In the genomic region with DNA sequence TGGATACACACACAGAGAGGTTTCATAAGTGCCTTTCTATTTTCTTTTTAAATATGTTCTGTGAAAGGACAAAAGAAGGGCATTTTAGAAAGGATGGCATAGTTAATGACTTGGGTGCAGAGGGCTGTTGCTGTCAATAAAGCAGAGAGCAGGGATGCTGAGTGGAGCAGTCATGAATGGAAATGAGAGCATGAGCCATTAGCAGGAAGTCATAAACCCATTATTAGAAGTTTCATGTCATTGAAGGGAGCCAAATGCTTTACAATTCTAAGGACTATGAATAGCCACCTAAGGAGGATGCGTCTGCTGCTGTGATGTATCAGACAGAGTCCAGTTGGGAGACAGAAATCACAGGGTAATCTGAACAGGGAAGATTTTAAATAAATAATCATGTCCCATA, we compare ENCODE assay signal across 11 cellular contexts. TPM values are rescaled to one million over a fixed set of nuclear protein-coding genes. Genes with fewer than 3 reads are reported as not detected.
A peak's percentile ranks its signal among the peaks of the same experiment; 100 is the strongest.
DNase-seq lines count a peak whose midpoint lies in the region; ATAC-seq and TF ChIP-seq lines count a peak whose summit lies in the region.
"Had no signal": no experiment of that assay in that cellular context is flagged by ENCODE, and none has a peak within 500 bp of the region (broad histone marks: within the 10 kb centered on the region; RNA-seq: fewer than 3 reads in every experiment).

No MANE protein-coding gene starts in this region.

- H3K9me3 ChIP-seq in WERI-Rb-1 (ENCODE audit: severe bottlenecking) (no peaks in the 10 kb centered on the region), neural progenitor cell (ENCODE audit: low read depth) (no peaks in the 10 kb centered on the region)

- no peaks in the 10 kb centered on the region for H3K9me3 Mint-ChIP-seq in neural progenitor cell
- no peaks in the 10 kb centered on the region for H3K9me3 Mint-ChIP-seq in activated CD8-positive, alpha-beta memory T cell treated with anti-CD3 and anti-CD28 coated beads, Interleukin-2, amount 10 ng/mL, durations not matched to agents 7 days and 5 days (ENCODE audit: low read depth)
- peaks cover 2% of the 10 kb centered on the region for H3K9me3 Mint-ChIP-seq in chondrocyte (ENCODE audit: low read depth)
- H3K9me3 Mint-ChIP-seq: activated T-helper 17 cell treated with anti-CD3 and anti-CD28 coated beads, Interleukin-2, amount 50 U/mL, for 72 hours; CD8-positive, alpha-beta T cell had no signal

- H3K27ac ChIP-seq in WERI-Rb-1 (peak overlapping the region; percentile 21; the same call in 1 of the 2 replicates), neural progenitor cell (no peak overlapping the region)

- no peak overlapping the region for H3K27ac Mint-ChIP-seq in neural progenitor cell
- no peak overlapping the region for H3K27ac Mint-ChIP-seq in activated CD8-positive, alpha-beta memory T cell treated with anti-CD3 and anti-CD28 coated beads, Interleukin-2, amount 10 ng/mL, durations not matched to agents 7 days and 5 days
- H3K27ac Mint-ChIP-seq in chondrocyte (ENCODE audit: unreplicated experiment) = no peak overlapping the region
- H3K27ac Mint-ChIP-seq: CD8-positive, alpha-beta T cell had no signal

- peaks cover 11% of the 10 kb centered on the region for H3K4me1 Mint-ChIP-seq in neural progenitor cell
- peaks cover 10% of the 10 kb centered on the region for H3K4me1 Mint-ChIP-seq in activated CD8-positive, alpha-beta memory T cell treated with anti-CD3 and anti-CD28 coated beads, Interleukin-2, amount 10 ng/mL, durations not matched to agents 7 days and 5 days
- H3K4me1 Mint-ChIP-seq in chondrocyte (ENCODE audit: low read depth) = peaks cover 21% of the 10 kb centered on the region

- H3K27me3 ChIP-seq in WERI-Rb-1 (ENCODE audit: insufficient read depth, low read depth, severe bottlenecking) (no peaks in the 10 kb centered on the region), neural progenitor cell (no peaks in the 10 kb centered on the region)

- no peak overlapping the region for H3K4me3 ChIP-seq in WERI-Rb-1 (ENCODE audit: low read depth, low read length)
- no peak overlapping the region for H3K4me3 ChIP-seq in neural progenitor cell
- H3K4me3 ChIP-seq: lung had no signal

- TF ChIP-seq CTCF in WERI-Rb-1 (IDR thresholded peaks at IDR 0.05; ENCODE audit: low read depth, low read length) (no peak), neural progenitor cell (IDR thresholded peaks at IDR 0.05) (no peak), chondrocyte (IDR thresholded peaks at IDR 0.05) (no peak)

- peak overlapping the region; percentile 93 for H2AFZ ChIP-seq in neural progenitor cell (replicated peaks)

- H3K4me1 ChIP-seq in neural progenitor cell = peaks cover 6% of the 10 kb centered on the region

- no peak overlapping the region for H3K4me3 Mint-ChIP-seq in neural progenitor cell
- H3K4me3 Mint-ChIP-seq in activated CD8-positive, alpha-beta memory T cell treated with anti-CD3 and anti-CD28 coated beads, Interleukin-2, amount 10 ng/mL, durations not matched to agents 7 days and 5 days = no peak overlapping the region
- no peak overlapping the region for H3K4me3 Mint-ChIP-seq in chondrocyte (ENCODE audit: unreplicated experiment)
- H3K4me3 Mint-ChIP-seq: CD8-positive, alpha-beta T cell had no signal

- H4K20me1 ChIP-seq in neural progenitor cell (ENCODE audit: low read depth) = no peaks in the 10 kb centered on the region

- H3F3A ChIP-seq in neural progenitor cell (ENCODE audit: low read depth) = no peaks in the 10 kb centered on the region

- DNase-seq in NCI-H1092 treated with DMSO at 0.1 percent for 48 hours (lab: John Stamatoyannopoulos, UW) (peak; percentile 61), WERI-Rb-1 (no peak), neural progenitor cell (ENCODE audit: low spot score) (no peak), NCI-H510A treated with DMSO at 0.1 percent for 48 hours (lab: John Stamatoyannopoulos, UW) (no peak), chondrocyte (ENCODE audit: low spot score) (no peak)
- DNase-seq in activated CD8-positive, alpha-beta memory T cell treated with anti-CD3 and anti-CD28 coated beads, Interleukin-2, amount 10 ng/mL, durations not matched to agents 7 days and 5 days = no peak

- H3K9ac ChIP-seq in neural progenitor cell = no peak overlapping the region

- H3K79me2 ChIP-seq in neural progenitor cell (ENCODE audit: low read depth) = no peaks in the 10 kb centered on the region

- ATAC-seq in GM18511 (IDR thresholded peaks at IDR 0.05; ENCODE audit: unreplicated experiment) (peak; percentile 48), HG02973 (IDR thresholded peaks at IDR 0.05; ENCODE audit: unreplicated experiment) (no peak)
- no peak for ATAC-seq in activated CD8-positive, alpha-beta memory T cell treated with anti-CD3 and anti-CD28 coated beads, Interleukin-2, amount 10 ng/mL, durations not matched to agents 7 days and 5 days

- peak overlapping the region; percentile 50 for H3K4me2 ChIP-seq in neural progenitor cell

- no peaks in the 10 kb centered on the region for H3K36me3 ChIP-seq in WERI-Rb-1
- no peaks in the 10 kb centered on the region for H3K36me3 ChIP-seq in neural progenitor cell

- H3K36me3 Mint-ChIP-seq in neural progenitor cell = peaks cover 4% of the 10 kb centered on the region
- peaks cover 2% of the 10 kb centered on the region for H3K36me3 Mint-ChIP-seq in activated CD8-positive, alpha-beta memory T cell treated with anti-CD3 and anti-CD28 coated beads, Interleukin-2, amount 10 ng/mL, durations not matched to agents 7 days and 5 days
- no peaks in the 10 kb centered on the region for H3K36me3 Mint-ChIP-seq in chondrocyte (ENCODE audit: low read depth)

- CTCF ChIA-PET in activated CD8-positive, alpha-beta memory T cell treated with anti-CD3 and anti-CD28 coated beads, Interleukin-2, amount 10 ng/mL, durations not matched to agents 7 days and 5 days (lab: Charles Lee) = interaction anchor here (0.6 to 5.8 kb wide), 44 partner anchors 9 to 375 kb away, joined by 3 to 80 read pairs (median 4); no protein-coding TSS in a partner anchor

- peaks cover 2% of the 10 kb centered on the region for H3K27me3 Mint-ChIP-seq in neural progenitor cell (ENCODE audit: insufficient read depth, low read depth)
- no peaks in the 10 kb centered on the region for H3K27me3 Mint-ChIP-seq in activated CD8-positive, alpha-beta memory T cell treated with anti-CD3 and anti-CD28 coated beads, Interleukin-2, amount 10 ng/mL, durations not matched to agents 7 days and 5 days
- H3K27me3 Mint-ChIP-seq in chondrocyte (ENCODE audit: low read depth) = no peaks in the 10 kb centered on the region
- H3K27me3 Mint-ChIP-seq: activated T-helper 17 cell treated with anti-CD3 and anti-CD28 coated beads, Interleukin-2, amount 50 U/mL, for 72 hours had no signal

RNA-seq across cellular contexts. Expression of a gene that starts 47.7 kb away (rescaled TPM):
- total RNA-seq in neural progenitor cell (ENCODE audit: low replicate concordance) (56.4 and 86.3 TPM in 2 replicates), chondrocyte (23.0 to 33.2 TPM (median 31.0 TPM) in 3 replicates)
- total RNA-seq in activated CD8-positive, alpha-beta memory T cell treated with anti-CD3 and anti-CD28 coated beads, Interleukin-2, amount 10 ng/mL, durations not matched to agents 7 days and 5 days = 1 to 10 TPM; 8.4 to 8.5 TPM
